Comparison of ENCODE assay signal across 9 cellular contexts in the genomic region with DNA sequence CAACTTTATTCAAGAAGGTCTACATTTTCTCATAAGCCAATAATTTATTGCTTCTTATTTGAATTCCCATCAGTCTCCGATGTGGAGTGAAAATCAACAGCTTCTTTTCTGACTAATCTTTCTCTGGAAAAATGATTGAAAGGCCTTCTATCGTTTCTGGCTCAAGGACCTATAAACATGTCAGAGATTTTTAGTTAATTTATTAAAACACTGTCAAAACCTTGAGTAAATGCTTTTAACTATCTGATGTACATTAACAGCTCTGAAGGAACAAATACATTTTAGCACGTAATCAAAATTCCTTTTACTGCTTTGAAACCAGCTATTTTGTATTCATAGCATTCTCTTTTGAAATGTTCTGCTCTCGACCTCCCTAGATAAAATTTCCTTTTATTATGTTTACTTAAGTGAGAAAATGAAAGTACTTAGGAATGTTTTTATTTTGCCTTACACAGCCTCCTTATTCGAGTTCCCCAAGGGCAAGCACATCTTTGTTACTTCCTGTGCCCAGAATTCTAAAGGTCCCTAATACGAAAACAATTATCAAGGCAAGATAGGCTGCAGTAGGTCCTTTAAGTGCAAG. TPM values are rescaled to one million over a fixed set of nuclear protein-coding genes. Genes with fewer than 3 reads are reported as not detected.
DNase-seq lines count a peak whose midpoint lies in the region; ATAC-seq, FAIRE-seq and TF ChIP-seq lines count a peak whose summit lies in the region.
"Had no signal": no experiment of that assay in that cellular context is flagged by ENCODE, and none has a peak within 500 bp of the region (broad histone marks: within the 10 kb centered on the region; RNA-seq: fewer than 3 reads in every experiment).

No MANE protein-coding gene starts in this region.

- H3K36me3 ChIP-seq in HepG2 (replicated peaks in 1 of 2; ENCODE audit: control insufficient read depth in 1 of 2, insufficient read depth in 2 of 2, low read length in 2 of 2) (no peaks in the 10 kb centered on the region), right lobe of liver (no peaks in the 10 kb centered on the region), mucosa of rectum (ENCODE audit: control insufficient read depth in 2 of 2, insufficient read depth in 2 of 2, low read length in 2 of 2) (no peaks in the 10 kb centered on the region)
- H3K36me3 ChIP-seq in effector memory CD4-positive, alpha-beta T cell (ENCODE audit: control insufficient read depth, insufficient read depth, low read length), result no peaks in the 10 kb centered on the region

- H3K27me3 Mint-ChIP-seq in activated naive CD8-positive, alpha-beta T cell treated with anti-CD3 and anti-CD28 coated beads for 36 hours, result no peaks in the 10 kb centered on the region

- TF ChIP-seq RAD21 in HepG2 (CRISPR knock-in tag; IDR thresholded peaks at IDR 0.05), result no peak

- no peak overlapping the region for H3K4me3 ChIP-seq in HepG2 (replicated peaks in 1 of 3; ENCODE audit: insufficient read depth in 1 of 3, low read depth in 2 of 3, low read length in 3 of 3)
- H3K4me3 ChIP-seq in right lobe of liver, result no peak overlapping the region
- peak overlapping the region in 1 of 2 donors; percentile 29 for H3K4me3 ChIP-seq in mucosa of rectum (ENCODE audit: low read length in 2 of 2)
- no peak overlapping the region for H3K4me3 ChIP-seq in effector memory CD4-positive, alpha-beta T cell (ENCODE audit: insufficient read depth, low read depth, low read length, poor library complexity, severe bottlenecking)

- H3K27ac Mint-ChIP-seq in activated naive CD8-positive, alpha-beta T cell treated with anti-CD3 and anti-CD28 coated beads for 36 hours, result peak overlapping the region; percentile 20

- CTCF ChIA-PET in HepG2 (lab: Yijun Ruan, JAX; ENCODE audit: low intra/inter-chr PET ratio, low total read pairs), result no interaction called here

- DNase-seq in HepG2 (ENCODE audit: low spot score) (no peak), right lobe of liver (no peak), head of caudate nucleus (no peak), DMS79 (lab: John Stamatoyannopoulos, UW) (no peak)
- no peak for DNase-seq in activated naive CD8-positive, alpha-beta T cell treated with anti-CD3 and anti-CD28 coated beads for 36 hours
- no peak for DNase-seq in activated CD4-positive, CD25-positive, alpha-beta regulatory T cell (lab: John Stamatoyannopoulos, UW)
- no peak for DNase-seq in effector memory CD4-positive, alpha-beta T cell
- DNase-seq: aorta had no signal

- in situ Hi-C loops in HepG2 (cut with HindIII; ENCODE audit: extremely low pct_ligation_motif_present, low pct_unique_long_range_greater_than_20kb), result no loop called here

- TF ChIP-seq CTCF in HepG2 (CRISPR knock-in tag; IDR thresholded peaks at IDR 0.05) (no peak), right lobe of liver (IDR thresholded peaks at IDR 0.05) (no peak)

- H3K4me3 Mint-ChIP-seq in activated naive CD8-positive, alpha-beta T cell treated with anti-CD3 and anti-CD28 coated beads for 36 hours, result no peak overlapping the region

- H3K4me2 ChIP-seq in HepG2 (ENCODE audit: low read depth, low read length), result peak overlapping the region; percentile 7; the same call in 1 of the 2 replicates

- no peaks in the 10 kb centered on the region for H3K9me3 Mint-ChIP-seq in activated naive CD8-positive, alpha-beta T cell treated with anti-CD3 and anti-CD28 coated beads for 36 hours

- H3K4me1 ChIP-seq in HepG2 (ENCODE audit: insufficient read depth, low read length) (peaks cover 51% of the 10 kb centered on the region), right lobe of liver (peaks cover 0 to 15% (median 2%) of the 10 kb centered on the region in 4 donors), mucosa of rectum (ENCODE audit: control insufficient read depth in 2 of 2, insufficient read depth in 2 of 2, low read length in 2 of 2) (peaks cover 10 to 16% of the 10 kb centered on the region in 2 donors)
- H3K4me1 ChIP-seq in effector memory CD4-positive, alpha-beta T cell (ENCODE audit: control insufficient read depth, insufficient read depth, low read length, poor library complexity, severe bottlenecking), result peaks cover 10% of the 10 kb centered on the region

- H3K27ac ChIP-seq in HepG2 (ENCODE audit: extremely low read length, insufficient read depth, low read length) (peak overlapping the region; percentile 95), right lobe of liver (peak overlapping the region in 1 of 3 donors; percentile 45), mucosa of rectum (ENCODE audit: low read depth in 2 of 2, low read length in 2 of 2) (peak overlapping the region in 1 of 2 donors; percentile 6)
- no peak overlapping the region for H3K27ac ChIP-seq in effector memory CD4-positive, alpha-beta T cell (ENCODE audit: insufficient read depth, low read length, poor library complexity, severe bottlenecking)

- no peak for ATAC-seq in HepG2
- ATAC-seq in right lobe of liver, result no peak

- no peak for TF ChIP-seq EP300 in HepG2 (IDR thresholded peaks at IDR 0.05; ENCODE audit: low read depth in 2 of 2, low read length in 2 of 2)
- TF ChIP-seq EP300 in HepG2 (CRISPR knock-in tag; IDR thresholded peaks at IDR 0.05; ENCODE audit: borderline replicate concordance), result no peak

- peaks cover 8% of the 10 kb centered on the region for H3K79me2 ChIP-seq in HepG2 (ENCODE audit: insufficient read depth, low read length)

- POLR2A ChIA-PET in HepG2 (lab: Yijun Ruan, JAX), result no interaction called here

- no peaks in the 10 kb centered on the region for H3K27me3 ChIP-seq in HepG2 (ENCODE audit: control insufficient read depth in 1 of 2, insufficient read depth in 2 of 2, low read length in 2 of 2)
- no peaks in the 10 kb centered on the region for H3K27me3 ChIP-seq in right lobe of liver
- H3K27me3 ChIP-seq in mucosa of rectum (ENCODE audit: control insufficient read depth in 2 of 2, insufficient read depth in 2 of 2, low read length in 2 of 2), result no peaks in the 10 kb centered on the region
- no peaks in the 10 kb centered on the region for H3K27me3 ChIP-seq in effector memory CD4-positive, alpha-beta T cell (replicated peaks; ENCODE audit: control insufficient read depth, insufficient read depth, low read length, poor library complexity, severe bottlenecking)

- intact Hi-C loops in HepG2 (cut with micrococcal nuclease; ENCODE audit: unreplicated experiment), result no loop called here
- intact Hi-C loops in right lobe of liver (cut with DNase I), result no loop called here
- intact Hi-C loops in head of caudate nucleus (cut with DNase I), result no loop called here

- no peaks in the 10 kb centered on the region for H3K9me3 ChIP-seq in HepG2 (ENCODE audit: low read length)
- H3K9me3 ChIP-seq in right lobe of liver, result no peaks in the 10 kb centered on the region
- no peaks in the 10 kb centered on the region for H3K9me3 ChIP-seq in mucosa of rectum (ENCODE audit: control insufficient read depth in 2 of 2, low read length in 2 of 2)
- no peaks in the 10 kb centered on the region for H3K9me3 ChIP-seq in effector memory CD4-positive, alpha-beta T cell (ENCODE audit: control insufficient read depth, low read length)

- no peak for FAIRE-seq in HepG2 (lab: Jason Lieb, UNC)

- peaks cover 20% of the 10 kb centered on the region for H3K4me1 Mint-ChIP-seq in activated naive CD8-positive, alpha-beta T cell treated with anti-CD3 and anti-CD28 coated beads for 36 hours

- no TSS peak for BruUV-seq in HepG2 (replicated peaks; lab: Mats Ljungman, UMichigan)

- 46% methylated on average over 6 of the region's 6 CpGs for WGBS in HepG2 (ENCODE audit: low lambda C conversion rate)
- WGBS in right lobe of liver (ENCODE audit: insufficient coverage, low coverage, low lambda C conversion rate, missing lambda C conversion rate), result 18% methylated on average over 6 of the region's 6 CpGs

- H4K20me1 ChIP-seq in HepG2 (ENCODE audit: insufficient read depth, low read length), result no peaks in the 10 kb centered on the region

- TF ChIP-seq POLR2A in HepG2 (IDR thresholded peaks at IDR 0.05; ENCODE audit: insufficient read depth in 1 of 2, low read depth in 2 of 2, low read length in 2 of 2) (no peak), right lobe of liver (IDR thresholded peaks at IDR 0.05) (no peak)

- no peak overlapping the region for H2AFZ ChIP-seq in HepG2 (ENCODE audit: low read length)

- peaks cover 9% of the 10 kb centered on the region for H3K36me3 Mint-ChIP-seq in activated naive CD8-positive, alpha-beta T cell treated with anti-CD3 and anti-CD28 coated beads for 36 hours

- H3K9ac ChIP-seq in HepG2 (ENCODE audit: insufficient read depth, low read depth, low read length), result no peak overlapping the region
- H3K9ac ChIP-seq in mucosa of rectum (ENCODE audit: low read depth in 1 of 2, low read length in 2 of 2), result peak overlapping the region; percentile 3 to 42

TF ChIP-seq in HepG2, 621 proteins besides CTCF, POLR2A, EP300 and RAD21 (continues in another document):
- TF ChIP-seq IKZF4 (CRISPR knock-in tag; IDR thresholded peaks at IDR 0.05; ENCODE audit: borderline replicate concordance, low read depth, not compliant biosample characterization) (no peak), GATA4 (IDR thresholded peaks at IDR 0.05; ENCODE audit: borderline replicate concordance, low read depth) (no peak)

RNA-seq across cellular contexts. Expression of a gene that starts 3.2 kb away (rescaled TPM):
- total RNA-seq in HepG2 (2016; rRNA removed; fragmentation: Illumina TruSeq; extraction: Trizol), result 37.3 and 66.3 TPM in 2 replicates
- total RNA-seq in HepG2 (2016; cell fraction: cytosol; rRNA removed; fragmentation: Illumina TruSeq; extraction: Trizol; ENCODE audit: low read depth), result 17.0 and 20.4 TPM in 2 replicates
- 37.7 and 62.0 TPM in 2 replicates for total RNA-seq in HepG2 (2016; cell fraction: insoluble cytoplasmic fraction; rRNA removed; fragmentation: Illumina TruSeq; extraction: Trizol)
- 18.7 and 22.7 TPM in 2 replicates for total RNA-seq in HepG2 (2016; cell fraction: membrane; rRNA removed; fragmentation: Illumina TruSeq; extraction: Trizol)
- 33.1 and 36.3 TPM in 2 replicates for total RNA-seq in HepG2 (2016; cell fraction: nucleus; rRNA removed; fragmentation: Illumina TruSeq; extraction: Trizol)
- polyA plus RNA-seq in HepG2 (2011; rRNA removed), result 13.8 and 14.9 TPM in 2 replicates
- polyA plus RNA-seq in HepG2 (2011; cell fraction: cytosol; rRNA removed), result 5.6 and 10.7 TPM in 2 replicates
- 12.3 and 17.6 TPM in 2 replicates for polyA plus RNA-seq in HepG2 (2011; cell fraction: nucleus; rRNA removed)
- 15.4 and 18.0 TPM in 2 replicates for polyA plus RNA-seq in HepG2 (2012)
- polyA plus RNA-seq in HepG2 (2016; cell fraction: cytosol; fragmentation: Illumina TruSeq; extraction: Trizol; ENCODE audit: low read depth), result 0.86 and 0.89 TPM in 2 replicates
- polyA plus RNA-seq in HepG2 (2016; cell fraction: insoluble cytoplasmic fraction; fragmentation: Illumina TruSeq; extraction: Trizol; ENCODE audit: low read depth), result 16.6 and 19.7 TPM in 2 replicates
- 2.3 TPM in 2 replicates for polyA plus RNA-seq in HepG2 (2016; cell fraction: membrane; fragmentation: Illumina TruSeq; extraction: Trizol; ENCODE audit: low read depth)
- polyA plus RNA-seq in HepG2 (2016; cell fraction: nucleus; fragmentation: Illumina TruSeq; extraction: Trizol; ENCODE audit: insufficient read depth, low read depth), result 33.0 and 36.3 TPM in 2 replicates
- polyA minus RNA-seq in HepG2 (2011; rRNA and poly(A)+ RNA removed; ENCODE audit: low replicate concordance), result 21.0 and 79.5 TPM in 2 replicates
- 26.8 and 40.5 TPM in 2 replicates for polyA minus RNA-seq in HepG2 (2011; cell fraction: cytosol; rRNA and poly(A)+ RNA removed)
- polyA minus RNA-seq in HepG2 (2011; cell fraction: nucleus; rRNA and poly(A)+ RNA removed), result 57.7 and 69.4 TPM in 2 replicates
- total RNA-seq in right lobe of liver, result 10 to 100 TPM; 16.4 to 31.7 (median 23.5) TPM
- total RNA-seq in activated naive CD8-positive, alpha-beta T cell treated with anti-CD3 and anti-CD28 coated beads for 36 hours, result 10 to 100 TPM; 35.0 to 37.2 TPM
